ENCODE assay signal across 25 cellular contexts in genomic region chr2:38765551-38765950, GRCh38.
"Had no signal": no experiment of that assay in that cellular context is flagged by ENCODE, and none has a peak within 500 bp of the region (broad histone marks: within the 10 kb centered on the region; RNA-seq: fewer than 3 reads in every experiment).

No MANE protein-coding gene starts in this region.

- H3K4me1 ChIP-seq: esophagus muscularis mucosa, gastrocnemius medialis, upper lobe of right lung had no signal

- H3K9me3 Mint-ChIP-seq: activated CD4-positive, alpha-beta memory T cell treated with anti-CD3 and anti-CD28 coated beads for 36 hours; activated naive CD4-positive, alpha-beta T cell treated with anti-CD3 and anti-CD28 coated beads for 36 hours; activated naive CD8-positive, alpha-beta T cell treated with anti-CD3 and anti-CD28 coated beads, Interleukin-2, amount 10 ng/mL, durations not matched to agents 7 days and 5 days; activated T-cell treated with anti-CD3 and anti-CD28 coated beads, Interleukin-2, amount 50 U/mL, for 72 hours; natural killer cell; WTC11 had no signal

- H3K36me3 ChIP-seq: esophagus muscularis mucosa, gastrocnemius medialis, ovary, upper lobe of right lung had no signal

- H3K27me3 Mint-ChIP-seq: activated CD4-positive, alpha-beta memory T cell treated with anti-CD3 and anti-CD28 coated beads for 36 hours had no signal

- H3K27ac ChIP-seq: body of pancreas, esophagus muscularis mucosa, gastrocnemius medialis, ovary, upper lobe of right lung had no signal

- H3K4me3 ChIP-seq: body of pancreas, esophagus muscularis mucosa, gastrocnemius medialis, ovary, upper lobe of right lung had no signal

- ATAC-seq: activated T-cell treated with anti-CD3 and anti-CD28 coated beads, Interleukin-2, amount 50 U/mL, for 72 hours; body of pancreas; gastrocnemius medialis; left ventricle myocardium superior; natural killer cell; right cardiac atrium; stimulated activated naive CD8-positive, alpha-beta T cell treated with anti-CD3 and anti-CD28 coated beads, Interleukin-15, Interleukin-2, amounts not matched to agents 100 U/mL and 50 U/mL, for 24 hours; upper lobe of right lung; WTC11 had no signal

- H3K4me3 Mint-ChIP-seq: activated CD4-positive, alpha-beta memory T cell treated with anti-CD3 and anti-CD28 coated beads for 36 hours; activated naive CD4-positive, alpha-beta T cell treated with anti-CD3 and anti-CD28 coated beads for 36 hours; activated naive CD8-positive, alpha-beta T cell treated with anti-CD3 and anti-CD28 coated beads, Interleukin-2, amount 10 ng/mL, durations not matched to agents 7 days and 5 days; activated T-cell treated with anti-CD3 and anti-CD28 coated beads, Interleukin-2, amount 50 U/mL, for 72 hours; natural killer cell; WTC11 had no signal

- DNase-seq: activated CD4-positive, alpha-beta memory T cell treated with anti-CD3 and anti-CD28 coated beads for 36 hours; activated CD4-positive, alpha-beta T cell treated with anti-CD3 and anti-CD28 coated beads for 4 hours; activated effector memory CD4-positive, alpha-beta T cell treated with Interleukin-2 at 50 U/mL for 16 hours; activated naive CD4-positive, alpha-beta T cell treated with anti-CD3 and anti-CD28 coated beads for 36 hours; activated naive CD8-positive, alpha-beta T cell treated with anti-CD3 and anti-CD28 coated beads, Interleukin-2, amount 10 ng/mL, durations not matched to agents 7 days and 5 days; activated T-cell treated with anti-CD3 and anti-CD28 coated beads, Interleukin-2, amount 50 U/mL, for 72 hours; amniotic stem cell; central memory CD4-positive, alpha-beta T cell; effector memory CD4-positive, alpha-beta T cell; gastrocnemius medialis; hippocampal formation; left ventricle myocardium superior; midbrain; natural killer cell; ovary; right cardiac atrium; stimulated activated CD4-positive, alpha-beta T cell treated with anti-CD3 and anti-CD28 coated beads, Interleukin-12 subunit alpha, Interleukin-12 subunit beta, amount 100 ng/mL, for 4 hours; stimulated activated CD4-positive, alpha-beta T cell treated with anti-CD3 and anti-CD28 coated beads, Interleukin-4, amount 100 ng/mL, for 4 hours; stimulated activated naive CD8-positive, alpha-beta T cell treated with anti-CD3 and anti-CD28 coated beads, Interleukin-15, Interleukin-2, amounts not matched to agents 100 U/mL and 50 U/mL, for 24 hours; T-helper 9 cell; upper lobe of right lung had no signal

- H3K27ac Mint-ChIP-seq: activated CD4-positive, alpha-beta memory T cell treated with anti-CD3 and anti-CD28 coated beads for 36 hours; activated naive CD4-positive, alpha-beta T cell treated with anti-CD3 and anti-CD28 coated beads for 36 hours; activated naive CD8-positive, alpha-beta T cell treated with anti-CD3 and anti-CD28 coated beads, Interleukin-2, amount 10 ng/mL, durations not matched to agents 7 days and 5 days; activated T-cell treated with anti-CD3 and anti-CD28 coated beads, Interleukin-2, amount 50 U/mL, for 72 hours; natural killer cell; WTC11 had no signal

- H3K27me3 ChIP-seq: body of pancreas, esophagus muscularis mucosa, gastrocnemius medialis, ovary, upper lobe of right lung had no signal

- H3K9me3 ChIP-seq: body of pancreas, esophagus muscularis mucosa, gastrocnemius medialis, ovary, upper lobe of right lung had no signal

- H3K4me1 Mint-ChIP-seq: natural killer cell, WTC11 had no signal

- FAIRE-seq: colon had no signal

- H3K36me3 Mint-ChIP-seq: activated CD4-positive, alpha-beta memory T cell treated with anti-CD3 and anti-CD28 coated beads for 36 hours; natural killer cell; WTC11 had no signal
